Comparison of ENCODE assay signal across 8 cellular contexts in genomic region chr15:68210821-68211655, GRCh38. TPM values are rescaled to one million over a fixed set of nuclear protein-coding genes. Genes with fewer than 3 reads are reported as not detected.
DNase-seq lines count a peak whose midpoint lies in the region; ATAC-seq, FAIRE-seq and TF ChIP-seq lines count a peak whose summit lies in the region.

No MANE protein-coding gene starts in this region.

- peaks cover 0 to 3% (median 0%) of the 10 kb centered on the region in 3 donors for H3K36me3 Mint-ChIP-seq in CD8-positive, alpha-beta memory T cell

- CTCF ChIA-PET in CD8-positive, alpha-beta memory T cell (lab: Charles Lee) = interaction anchor here (1.3 kb wide), 1 partner anchor 347 kb away, joined by 3 read pairs; no protein-coding TSS in a partner anchor
- CTCF ChIA-PET in HepG2 (lab: Yijun Ruan, JAX; ENCODE audit: low intra/inter-chr PET ratio, low total read pairs) = interaction anchor here (1.6 kb wide), 1 partner anchor 16 kb away, joined by 9 read pairs; no protein-coding TSS in a partner anchor

- H3K36me3 ChIP-seq in CD8-positive, alpha-beta memory T cell (ENCODE audit: insufficient read depth, low read length) = no peaks in the 10 kb centered on the region
- H3K36me3 ChIP-seq in HepG2 (replicated peaks in 1 of 2; ENCODE audit: control insufficient read depth in 1 of 2, insufficient read depth in 2 of 2, low read length in 2 of 2) = peaks cover 3 to 20% of the 10 kb centered on the region in 2 experiments; a peak in 4 of 5 replicates

- no peak overlapping the region for H3K4me3 Mint-ChIP-seq in CD8-positive, alpha-beta memory T cell

- H4K20me1 ChIP-seq in HepG2 (ENCODE audit: insufficient read depth, low read length) = 0 out of 2 replicates have a peak, but pooled peaks cover 1% of the 10 kb centered on the region

- POLR2A ChIA-PET in CD8-positive, alpha-beta memory T cell (lab: Charles Lee) = no interaction called here
- POLR2A ChIA-PET in HepG2 (lab: Yijun Ruan, JAX) = no interaction called here

- intact Hi-C loops in HepG2 (cut with micrococcal nuclease; ENCODE audit: unreplicated experiment) = loop anchor here (1.0 kb wide), 1 partner anchor 16 kb away; no protein-coding TSS in a partner anchor

- BruUV-seq in HepG2 (replicated peaks; lab: Mats Ljungman, UMichigan) = no TSS peak

- H3K4me1 ChIP-seq in CD8-positive, alpha-beta memory T cell (ENCODE audit: insufficient read depth, low read length) = no peaks in the 10 kb centered on the region
- peaks cover 5% of the 10 kb centered on the region for H3K4me1 ChIP-seq in HepG2 (ENCODE audit: insufficient read depth, low read length)

- WGBS in HepG2 (ENCODE audit: low lambda C conversion rate) = 99% methylated on average over 8 of the region's 23 CpGs

- no peak overlapping the region for H2AFZ ChIP-seq in HepG2 (ENCODE audit: low read length)

- no peak overlapping the region for H3K9ac ChIP-seq in HepG2 (ENCODE audit: insufficient read depth, low read depth, low read length)

- no peaks in the 10 kb centered on the region for H3K9me3 Mint-ChIP-seq in CD8-positive, alpha-beta memory T cell

- TF ChIP-seq CTCF in choroid plexus epithelial cell (conservative IDR thresholded peaks at IDR 0.05; ENCODE audit: low read depth, low read length) (peak; percentile 90), HepG2 (CRISPR knock-in tag; IDR thresholded peaks at IDR 0.05) (peak; percentile 90)

- no peaks in the 10 kb centered on the region for H3K9me3 ChIP-seq in CD8-positive, alpha-beta memory T cell (ENCODE audit: low read length)
- H3K9me3 ChIP-seq in HepG2 (ENCODE audit: low read length) = no peaks in the 10 kb centered on the region

- H3K4me3 ChIP-seq in CD8-positive, alpha-beta memory T cell (ENCODE audit: low read length) = no peak overlapping the region
- H3K4me3 ChIP-seq in choroid plexus epithelial cell (ENCODE audit: low read depth, low read length) (peak overlapping the region; percentile 34), HepG2 (replicated peaks in 1 of 3; ENCODE audit: insufficient read depth in 1 of 3, low read depth in 2 of 3, low read length in 3 of 3) (no peak overlapping the region)

- TF ChIP-seq EP300 in HepG2 (IDR thresholded peaks at IDR 0.05; ENCODE audit: low read depth in 2 of 2, low read length in 2 of 2) (no peak), HepG2 (CRISPR knock-in tag; IDR thresholded peaks at IDR 0.05; ENCODE audit: borderline replicate concordance) (no peak)

- no peaks in the 10 kb centered on the region for H3K27me3 Mint-ChIP-seq in CD8-positive, alpha-beta memory T cell

- H3K4me2 ChIP-seq in HepG2 (ENCODE audit: low read depth, low read length) = no peak overlapping the region

- H3K4me1 Mint-ChIP-seq in CD8-positive, alpha-beta memory T cell = peaks cover 6 to 10% (median 7%) of the 10 kb centered on the region in 3 donors

- peak; percentile 69 for TF ChIP-seq RAD21 in HepG2 (CRISPR knock-in tag; IDR thresholded peaks at IDR 0.05)

- DNase-seq in CD8-positive, alpha-beta memory T cell = peak in 3 of 5 donors; percentile 18 to 34 (median 32)
- DNase-seq in HuH-7.5 (ENCODE audit: low spot score) = peak; percentile 85
- DNase-seq in activated CD4-positive, alpha-beta T cell treated with anti-CD3 and anti-CD28 coated beads for 48 hours = peak; percentile 70
- peak; percentile 65 for DNase-seq in choroid plexus epithelial cell (ENCODE audit: low read depth)
- DNase-seq in HepG2 (ENCODE audit: low spot score) = no peak
- peak; percentile 17 to 45 (median 39) for DNase-seq in stimulated activated CD4-positive, alpha-beta T cell treated with anti-CD3 and anti-CD28 coated beads, TNF-alpha, amount 100 ng/mL, for 48 hours (ENCODE audit: low read depth in 3 of 3)
- no peak for DNase-seq in NCI-H1048 (lab: John Stamatoyannopoulos, UW)

- no peak overlapping the region for H3K27ac Mint-ChIP-seq in CD8-positive, alpha-beta memory T cell

- ATAC-seq in HepG2 (peak; percentile 79), HG02870 (IDR thresholded peaks at IDR 0.05; ENCODE audit: unreplicated experiment) (no peak)

- TF ChIP-seq POLR2A in HepG2 (IDR thresholded peaks at IDR 0.05; ENCODE audit: insufficient read depth in 1 of 2, low read depth in 2 of 2, low read length in 2 of 2) = no peak

- no peaks in the 10 kb centered on the region for H3K79me2 ChIP-seq in HepG2 (ENCODE audit: insufficient read depth, low read length)

- H3K27me3 ChIP-seq in CD8-positive, alpha-beta memory T cell (ENCODE audit: insufficient read depth, low read length, poor library complexity, severe bottlenecking) = no peaks in the 10 kb centered on the region
- H3K27me3 ChIP-seq in HepG2 (ENCODE audit: control insufficient read depth in 1 of 2, insufficient read depth in 2 of 2, low read length in 2 of 2) = no peaks in the 10 kb centered on the region

- in situ Hi-C loops in HepG2 (cut with HindIII; ENCODE audit: extremely low pct_ligation_motif_present, low pct_unique_long_range_greater_than_20kb) = no loop called here

- FAIRE-seq in HepG2 (lab: Jason Lieb, UNC) = no peak

- H3K27ac ChIP-seq in CD8-positive, alpha-beta memory T cell (ENCODE audit: low read depth, low read length) = no peak overlapping the region
- H3K27ac ChIP-seq in HepG2 (ENCODE audit: extremely low read length, insufficient read depth, low read length) = no peak overlapping the region

TF ChIP-seq in HepG2, 621 proteins besides CTCF, POLR2A, EP300 and RAD21 (continues in another document):
- TF ChIP-seq ZSCAN31 (CRISPR knock-in tag; IDR thresholded peaks at IDR 0.05; ENCODE audit: low read depth) = no peak
- no peak for TF ChIP-seq POGZ (CRISPR knock-in tag; IDR thresholded peaks at IDR 0.05)
- no peak for TF ChIP-seq ZNF446 (CRISPR knock-in tag; IDR thresholded peaks at IDR 0.05)
- peak; percentile 43; the same call in 1 of the 2 replicates for TF ChIP-seq GABPB1 (CRISPR knock-in tag; IDR thresholded peaks at IDR 0.05)
- TF ChIP-seq ZNF234 (CRISPR knock-in tag; conservative IDR thresholded peaks at IDR 0.05) = no peak
- TF ChIP-seq NR2C2 (CRISPR knock-in tag; IDR thresholded peaks at IDR 0.05; ENCODE audit: borderline replicate concordance) = no peak
- no peak for TF ChIP-seq SAP130 (CRISPR knock-in tag; IDR thresholded peaks at IDR 0.05; ENCODE audit: low read depth)
- 0 out of 2 replicates have a peak, but pooled peaks have one; percentile 22 for TF ChIP-seq CHD2 (IDR thresholded peaks at IDR 0.05; ENCODE audit: low read depth, low read length)
- peak; percentile 19; the same call in 1 of the 2 replicates for TF ChIP-seq SMC3 (IDR thresholded peaks at IDR 0.05; ENCODE audit: low read length)

RNA-seq across cellular contexts. Expression of gene CALML4, which starts 5.9 kb away (rescaled TPM):
- total RNA-seq in CD8-positive, alpha-beta memory T cell = 1 to 10 TPM; 4.9 to 6.4 TPM
- 0.40 TPM for polyA plus RNA-seq in CD8-positive, alpha-beta memory T cell
- total RNA-seq in HepG2 (2016; rRNA removed; fragmentation: Illumina TruSeq; extraction: Trizol) = 6.5 and 8.7 TPM in 2 replicates
- 4.5 and 5.7 TPM in 2 replicates for total RNA-seq in HepG2 (2016; cell fraction: cytosol; rRNA removed; fragmentation: Illumina TruSeq; extraction: Trizol; ENCODE audit: low read depth)
- 7.8 and 8.1 TPM in 2 replicates for total RNA-seq in HepG2 (2016; cell fraction: insoluble cytoplasmic fraction; rRNA removed; fragmentation: Illumina TruSeq; extraction: Trizol)
- total RNA-seq in HepG2 (2016; cell fraction: membrane; rRNA removed; fragmentation: Illumina TruSeq; extraction: Trizol) = 6.1 and 7.2 TPM in 2 replicates
- total RNA-seq in HepG2 (2016; cell fraction: nucleus; rRNA removed; fragmentation: Illumina TruSeq; extraction: Trizol) = 5.2 and 8.4 TPM in 2 replicates
- polyA plus RNA-seq in HepG2 (2011; rRNA removed) = 3.1 and 3.6 TPM in 2 replicates
- 1.9 TPM in 2 replicates for polyA plus RNA-seq in HepG2 (2011; cell fraction: cytosol; rRNA removed)
- 5.0 and 6.7 TPM in 2 replicates for polyA plus RNA-seq in HepG2 (2011; cell fraction: nucleus; rRNA removed)
- polyA plus RNA-seq in HepG2 (2012) = 5.3 and 5.6 TPM in 2 replicates
- 10.2 and 15.8 TPM in 2 replicates for polyA plus RNA-seq in HepG2 (2016; cell fraction: cytosol; fragmentation: Illumina TruSeq; extraction: Trizol; ENCODE audit: low read depth)
- polyA plus RNA-seq in HepG2 (2016; cell fraction: insoluble cytoplasmic fraction; fragmentation: Illumina TruSeq; extraction: Trizol; ENCODE audit: low read depth) = 13.4 and 15.5 TPM in 2 replicates
- 10.9 and 14.1 TPM in 2 replicates for polyA plus RNA-seq in HepG2 (2016; cell fraction: membrane; fragmentation: Illumina TruSeq; extraction: Trizol; ENCODE audit: low read depth)
- polyA plus RNA-seq in HepG2 (2016; cell fraction: nucleus; fragmentation: Illumina TruSeq; extraction: Trizol; ENCODE audit: insufficient read depth, low read depth) = 27.8 and 31.7 TPM in 2 replicates
- 1.6 and 5.3 TPM in 2 replicates for polyA minus RNA-seq in HepG2 (2011; rRNA and poly(A)+ RNA removed; ENCODE audit: low replicate concordance)
- polyA minus RNA-seq in HepG2 (2011; cell fraction: cytosol; rRNA and poly(A)+ RNA removed) = 0.20 and 0.62 TPM in 2 replicates
- polyA minus RNA-seq in HepG2 (2011; cell fraction: nucleus; rRNA and poly(A)+ RNA removed) = 4.9 and 5.2 TPM in 2 replicates

RNA-seq across cellular contexts. Expression of gene CLN6, which starts 18.5 kb away (rescaled TPM):
- total RNA-seq in CD8-positive, alpha-beta memory T cell = 10 to 100 TPM; 69.1 to 73.8 TPM
- 2.3 TPM for polyA plus RNA-seq in CD8-positive, alpha-beta memory T cell
- 11.1 and 27.1 TPM in 2 replicates for total RNA-seq in HepG2 (2016; rRNA removed; fragmentation: Illumina TruSeq; extraction: Trizol)
- total RNA-seq in HepG2 (2016; cell fraction: cytosol; rRNA removed; fragmentation: Illumina TruSeq; extraction: Trizol; ENCODE audit: low read depth) = 8.6 and 9.6 TPM in 2 replicates
- total RNA-seq in HepG2 (2016; cell fraction: insoluble cytoplasmic fraction; rRNA removed; fragmentation: Illumina TruSeq; extraction: Trizol) = 11.8 and 24.4 TPM in 2 replicates
- 21.8 and 24.8 TPM in 2 replicates for total RNA-seq in HepG2 (2016; cell fraction: membrane; rRNA removed; fragmentation: Illumina TruSeq; extraction: Trizol)
- 26.2 and 36.2 TPM in 2 replicates for total RNA-seq in HepG2 (2016; cell fraction: nucleus; rRNA removed; fragmentation: Illumina TruSeq; extraction: Trizol)
- polyA plus RNA-seq in HepG2 (2011; rRNA removed) = 24.9 and 26.6 TPM in 2 replicates
- polyA plus RNA-seq in HepG2 (2011; cell fraction: cytosol; rRNA removed) = 16.8 and 20.7 TPM in 2 replicates
- polyA plus RNA-seq in HepG2 (2011; cell fraction: nucleus; rRNA removed) = 31.9 and 38.5 TPM in 2 replicates
- 11.0 and 11.8 TPM in 2 replicates for polyA plus RNA-seq in HepG2 (2012)
- polyA plus RNA-seq in HepG2 (2016; cell fraction: cytosol; fragmentation: Illumina TruSeq; extraction: Trizol; ENCODE audit: low read depth) = 12.8 and 17.1 TPM in 2 replicates
- polyA plus RNA-seq in HepG2 (2016; cell fraction: insoluble cytoplasmic fraction; fragmentation: Illumina TruSeq; extraction: Trizol; ENCODE audit: low read depth) = 18.2 and 20.3 TPM in 2 replicates
- 26.1 and 27.9 TPM in 2 replicates for polyA plus RNA-seq in HepG2 (2016; cell fraction: membrane; fragmentation: Illumina TruSeq; extraction: Trizol; ENCODE audit: low read depth)
- polyA plus RNA-seq in HepG2 (2016; cell fraction: nucleus; fragmentation: Illumina TruSeq; extraction: Trizol; ENCODE audit: insufficient read depth, low read depth) = 66.1 and 79.6 TPM in 2 replicates
- 97.2 and 431 TPM in 2 replicates for polyA minus RNA-seq in HepG2 (2011; rRNA and poly(A)+ RNA removed; ENCODE audit: low replicate concordance)
- polyA minus RNA-seq in HepG2 (2011; cell fraction: cytosol; rRNA and poly(A)+ RNA removed) = 10.3 and 11.8 TPM in 2 replicates
- polyA minus RNA-seq in HepG2 (2011; cell fraction: nucleus; rRNA and poly(A)+ RNA removed) = 22.3 and 29.9 TPM in 2 replicates

Comparison
In these comparisons a context has a peak if more than half of its experiments do, and no peak if none do; other contexts are left out.
1. DNase-seq: peak in CD8-positive, alpha-beta memory T cell (3 of 5), HuH-7.5 (single experiment), activated CD4-positive, alpha-beta T cell treated with anti-CD3 and anti-CD28 coated beads for 48 hours (single experiment), choroid plexus epithelial cell (single experiment) and stimulated activated CD4-positive, alpha-beta T cell treated with anti-CD3 and anti-CD28 coated beads, TNF-alpha, amount 100 ng/mL, for 48 hours (3 of 3); none in HepG2 (single experiment) and NCI-H1048 (single experiment).